Comparison of ENCODE assay signal across 1 cellular context in the genomic region with DNA sequence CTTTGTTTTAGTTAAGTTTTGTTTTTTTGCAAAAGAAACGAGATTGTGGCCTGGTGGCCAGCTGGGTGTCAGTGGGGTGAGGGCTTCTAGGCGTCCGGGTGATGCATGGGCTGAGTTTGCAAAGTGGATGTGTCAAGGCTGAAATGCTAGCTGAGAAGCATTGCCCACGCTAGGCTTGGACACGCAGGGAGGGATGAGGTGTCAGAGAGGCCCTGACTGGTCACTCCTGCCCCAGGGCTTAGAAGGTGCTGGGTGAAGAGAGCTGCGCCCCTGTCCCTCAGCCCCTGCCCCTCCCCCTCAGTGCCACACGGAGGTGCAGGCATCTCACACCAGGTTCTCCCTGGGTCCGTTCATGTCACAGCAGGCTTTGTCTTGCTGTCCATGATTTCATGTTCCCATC.
TF ChIP-seq lines count a peak whose summit lies in the region.

No MANE protein-coding gene starts in this region.

TF ChIP-seq in GM23338, 12 proteins besides CTCF, POLR2A, EP300 and RAD21 (continued from another document):
- TF ChIP-seq, protein P1, sequence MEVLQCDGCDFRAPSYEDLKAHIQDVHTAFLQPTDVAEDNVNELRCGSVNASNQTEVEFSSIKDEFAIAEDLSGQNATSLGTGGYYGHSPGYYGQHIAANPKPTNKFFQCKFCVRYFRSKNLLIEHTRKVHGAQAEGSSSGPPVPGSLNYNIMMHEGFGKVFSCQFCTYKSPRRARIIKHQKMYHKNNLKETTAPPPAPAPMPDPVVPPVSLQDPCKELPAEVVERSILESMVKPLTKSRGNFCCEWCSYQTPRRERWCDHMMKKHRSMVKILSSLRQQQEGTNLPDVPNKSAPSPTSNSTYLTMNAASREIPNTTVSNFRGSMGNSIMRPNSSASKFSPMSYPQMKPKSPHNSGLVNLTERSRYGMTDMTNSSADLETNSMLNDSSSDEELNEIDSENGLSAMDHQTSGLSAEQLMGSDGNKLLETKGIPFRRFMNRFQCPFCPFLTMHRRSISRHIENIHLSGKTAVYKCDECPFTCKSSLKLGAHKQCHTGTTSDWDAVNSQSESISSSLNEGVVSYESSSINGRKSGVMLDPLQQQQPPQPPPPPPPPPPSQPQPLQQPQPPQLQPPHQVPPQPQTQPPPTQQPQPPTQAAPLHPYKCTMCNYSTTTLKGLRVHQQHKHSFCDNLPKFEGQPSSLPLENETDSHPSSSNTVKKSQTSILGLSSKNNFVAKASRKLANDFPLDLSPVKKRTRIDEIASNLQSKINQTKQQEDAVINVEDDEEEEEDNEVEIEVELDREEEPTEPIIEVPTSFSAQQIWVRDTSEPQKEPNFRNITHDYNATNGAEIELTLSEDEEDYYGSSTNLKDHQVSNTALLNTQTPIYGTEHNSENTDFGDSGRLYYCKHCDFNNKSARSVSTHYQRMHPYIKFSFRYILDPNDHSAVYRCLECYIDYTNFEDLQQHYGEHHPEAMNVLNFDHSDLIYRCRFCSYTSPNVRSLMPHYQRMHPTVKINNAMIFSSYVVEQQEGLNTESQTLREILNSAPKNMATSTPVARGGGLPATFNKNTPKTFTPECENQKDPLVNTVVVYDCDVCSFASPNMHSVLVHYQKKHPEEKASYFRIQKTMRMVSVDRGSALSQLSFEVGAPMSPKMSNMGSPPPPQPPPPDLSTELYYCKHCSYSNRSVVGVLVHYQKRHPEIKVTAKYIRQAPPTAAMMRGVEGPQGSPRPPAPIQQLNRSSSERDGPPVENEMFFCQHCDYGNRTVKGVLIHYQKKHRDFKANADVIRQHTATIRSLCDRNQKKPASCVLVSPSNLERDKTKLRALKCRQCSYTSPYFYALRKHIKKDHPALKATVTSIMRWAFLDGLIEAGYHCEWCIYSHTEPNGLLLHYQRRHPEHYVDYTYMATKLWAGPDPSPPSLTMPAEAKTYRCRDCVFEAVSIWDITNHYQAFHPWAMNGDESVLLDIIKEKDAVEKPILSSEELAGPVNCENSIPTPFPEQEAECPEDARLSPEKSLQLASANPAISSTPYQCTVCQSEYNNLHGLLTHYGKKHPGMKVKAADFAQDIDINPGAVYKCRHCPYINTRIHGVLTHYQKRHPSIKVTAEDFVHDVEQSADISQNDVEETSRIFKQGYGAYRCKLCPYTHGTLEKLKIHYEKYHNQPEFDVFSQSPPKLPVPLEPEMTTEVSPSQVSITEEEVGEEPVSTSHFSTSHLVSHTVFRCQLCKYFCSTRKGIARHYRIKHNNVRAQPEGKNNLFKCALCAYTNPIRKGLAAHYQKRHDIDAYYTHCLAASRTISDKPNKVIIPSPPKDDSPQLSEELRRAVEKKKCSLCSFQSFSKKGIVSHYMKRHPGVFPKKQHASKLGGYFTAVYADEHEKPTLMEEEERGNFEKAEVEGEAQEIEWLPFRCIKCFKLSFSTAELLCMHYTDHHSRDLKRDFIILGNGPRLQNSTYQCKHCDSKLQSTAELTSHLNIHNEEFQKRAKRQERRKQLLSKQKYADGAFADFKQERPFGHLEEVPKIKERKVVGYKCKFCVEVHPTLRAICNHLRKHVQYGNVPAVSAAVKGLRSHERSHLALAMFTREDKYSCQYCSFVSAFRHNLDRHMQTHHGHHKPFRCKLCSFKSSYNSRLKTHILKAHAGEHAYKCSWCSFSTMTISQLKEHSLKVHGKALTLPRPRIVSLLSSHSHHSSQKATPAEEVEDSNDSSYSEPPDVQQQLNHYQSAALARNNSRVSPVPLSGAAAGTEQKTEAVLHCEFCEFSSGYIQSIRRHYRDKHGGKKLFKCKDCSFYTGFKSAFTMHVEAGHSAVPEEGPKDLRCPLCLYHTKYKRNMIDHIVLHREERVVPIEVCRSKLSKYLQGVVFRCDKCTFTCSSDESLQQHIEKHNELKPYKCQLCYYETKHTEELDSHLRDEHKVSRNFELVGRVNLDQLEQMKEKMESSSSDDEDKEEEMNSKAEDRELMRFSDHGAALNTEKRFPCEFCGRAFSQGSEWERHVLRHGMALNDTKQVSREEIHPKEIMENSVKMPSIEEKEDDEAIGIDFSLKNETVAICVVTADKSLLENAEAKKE (CRISPR knock-in tag; IDR thresholded peaks at IDR 0.05) = no peak
